ENCODE assay signal across 8 cellular contexts in genomic region chr2:69724540-69725159, GRCh38. TPM values are rescaled to one million over a fixed set of nuclear protein-coding genes. Genes with fewer than 3 reads are reported as not detected.
DNase-seq lines count a peak whose midpoint lies in the region; ATAC-seq and TF ChIP-seq lines count a peak whose summit lies in the region.

No MANE protein-coding gene starts in this region.

- H3K4me3 ChIP-seq in adipocyte (ENCODE audit: low read length) (peak overlapping the region; percentile 78), heart right ventricle (peak overlapping the region in 7 of 10 donors; percentile 24 to 49 (median 37)), prostate gland (no peak overlapping the region), uterus (peak overlapping the region in 1 of 2 donors; percentile 8)

- intact Hi-C loops in heart right ventricle (cut with DNase I): loop anchor here (1.0 to 5.0 kb wide), 5 partner anchors 92 to 167 kb away; no protein-coding TSS in a partner anchor
- intact Hi-C loops in prostate gland (cut with DNase I): loop anchor here (1.0 to 10.0 kb wide), 3 partner anchors 93 to 420 kb away; no protein-coding TSS in a partner anchor
- intact Hi-C loops in uterus (cut with DNase I; ENCODE audit: low total_unique reads): loop anchor here (5.0 kb wide), 1 partner anchor 93 kb away; no protein-coding TSS in a partner anchor

- TF ChIP-seq POLR2A in prostate gland (IDR thresholded peaks at IDR 0.05) (no peak), uterus (IDR thresholded peaks at IDR 0.05) (no peak)

- H3K27me3 ChIP-seq in adipocyte (replicated peaks; ENCODE audit: control insufficient read depth, insufficient read depth, low read length) (no peaks in the 10 kb centered on the region), heart right ventricle (no peaks in the 10 kb centered on the region), prostate gland (replicated peaks; ENCODE audit: insufficient read depth) (no peaks in the 10 kb centered on the region), uterus (no peaks in the 10 kb centered on the region)

- peak; percentile 72 to 92 (median 88) for ATAC-seq in heart right ventricle

- H3K27ac ChIP-seq in heart right ventricle (no peak overlapping the region), prostate gland (no peak overlapping the region), uterus (no peak overlapping the region)

- H3K4me1 ChIP-seq in adipocyte (ENCODE audit: control insufficient read depth, insufficient read depth, low read length) (no peaks in the 10 kb centered on the region), heart right ventricle (peaks cover 0 to 8% (median 0%) of the 10 kb centered on the region in 9 donors), prostate gland (replicated peaks) (no peaks in the 10 kb centered on the region), uterus (no peaks in the 10 kb centered on the region)

- H3K9me3 ChIP-seq in adipocyte (ENCODE audit: control insufficient read depth, low read length) (no peaks in the 10 kb centered on the region), heart right ventricle (no peaks in the 10 kb centered on the region), prostate gland (no peaks in the 10 kb centered on the region), uterus (no peaks in the 10 kb centered on the region)

- TF ChIP-seq CTCF in heart right ventricle (IDR thresholded peaks at IDR 0.05) (peak; percentile 94 to 97 (median 95)), prostate gland (IDR thresholded peaks at IDR 0.05) (peak; percentile 75 to 96 (median 96)), uterus (IDR thresholded peaks at IDR 0.05) (peak; percentile 92 to 97 (median 96))

- DNase-seq in CMK (ENCODE audit: low read depth) (peak; percentile 60), H4 (ENCODE audit: low spot score) (peak; percentile 76), NCI-H1417 (lab: John Stamatoyannopoulos, UW) (peak; percentile 73 to 94 (median 93)), T follicular helper cell (ENCODE audit: low read depth) (peak; percentile 78), adipocyte (ENCODE audit: low read depth) (peak; percentile 95), heart right ventricle (peak; percentile 82 to 84), prostate gland (ENCODE audit: low spot score) (peak; percentile 86), uterus (peak; percentile 85 to 86)

- H3K9ac ChIP-seq in adipocyte (ENCODE audit: low read length): peak overlapping the region; percentile 62

- H3K36me3 ChIP-seq in adipocyte (ENCODE audit: control insufficient read depth, insufficient read depth, low read length, severe bottlenecking): no peaks in the 10 kb centered on the region
- no peaks in the 10 kb centered on the region for H3K36me3 ChIP-seq in heart right ventricle
- no peaks in the 10 kb centered on the region for H3K36me3 ChIP-seq in prostate gland
- no peaks in the 10 kb centered on the region for H3K36me3 ChIP-seq in uterus

- WGBS in heart right ventricle, 2 donors: 1 to 2% methylated on average over 13 of the region's 13 CpGs
- WGBS in prostate gland: 2% methylated on average over 13 of the region's 13 CpGs

RNA-seq across cellular contexts. Expression of gene ANXA4, which starts 17.3 kb away (rescaled TPM):
- total RNA-seq in H4 (2014; rRNA removed; shearing (Covaris generic)): 9.8 and 19.8 TPM in 2 replicates
- total RNA-seq in heart right ventricle: 10 to 100 TPM; 17.9 to 36.7 (median 26.2) TPM
- polyA plus RNA-seq in heart right ventricle: 10 to 100 TPM; 12.0 to 20.2 TPM
- 10 to 100 TPM; 37.7 to 40.1 TPM for total RNA-seq in prostate gland
- total RNA-seq in uterus: 10 to 100 TPM; 17.4 to 78.5 (median 32.4) TPM

Comparison
In these comparisons a context has a peak if more than half of its experiments do, and no peak if none do; other contexts are left out.
1. H3K4me3 ChIP-seq: peak in adipocyte (single experiment) and heart right ventricle (7 of 10); none in prostate gland (0 of 2).
2. Peak in every context shown above with its lines, with median percentiles within 50 percentile points of each other: DNase-seq and CTCF ChIP-seq.